ENCODE assay signal across 8 cellular contexts in the genomic region with DNA sequence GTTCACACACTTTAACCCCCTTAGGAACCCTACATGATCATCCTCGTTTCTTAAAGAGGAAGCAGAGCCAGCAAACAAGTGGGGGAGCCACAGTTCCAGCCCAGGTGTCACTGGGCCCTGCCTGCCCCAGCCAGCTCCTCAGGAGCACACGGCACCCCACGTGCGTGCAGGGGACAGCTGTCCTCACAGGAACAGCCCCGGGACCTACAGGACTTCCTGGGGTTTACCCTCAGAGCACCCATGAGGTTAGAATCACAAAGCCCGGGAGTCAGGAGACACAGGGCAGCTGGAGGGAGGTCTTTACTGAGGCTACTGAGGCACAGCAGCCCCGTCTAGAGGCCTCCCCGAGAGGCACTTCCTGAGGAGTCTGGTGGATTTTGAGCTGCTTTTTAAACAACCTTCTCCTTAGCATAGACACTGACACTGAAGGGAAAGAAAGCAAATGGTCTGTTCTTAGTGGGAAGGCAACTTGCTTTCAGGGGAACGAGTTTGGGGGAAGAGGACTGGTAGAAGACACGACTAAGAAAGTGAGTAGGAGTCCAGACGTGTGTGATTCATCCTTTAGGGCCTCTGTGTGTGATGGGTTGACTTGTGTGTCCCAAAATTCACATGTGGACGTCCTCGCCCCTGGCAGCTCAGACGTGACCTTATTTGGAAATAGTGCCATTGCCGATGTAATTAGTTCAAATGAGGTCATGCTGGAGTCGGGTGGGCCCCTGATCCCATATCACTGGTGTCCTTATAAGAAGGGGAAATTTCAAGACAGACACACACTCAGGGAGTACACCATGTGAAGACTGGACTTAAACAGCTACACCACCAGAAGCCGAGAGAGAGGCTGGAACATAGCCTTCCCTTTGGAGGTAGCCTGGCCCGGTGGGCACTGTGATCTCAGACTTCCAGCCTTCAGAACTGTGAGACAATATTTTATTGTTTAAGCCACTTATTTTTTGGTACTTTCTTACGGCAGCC.
DNase-seq lines count a peak whose midpoint lies in the region; ATAC-seq and TF ChIP-seq lines count a peak whose summit lies in the region.
"Not testable (repeated sequence)": the region's sequence is repeated elsewhere in the genome, so short reads cannot be mapped to it uniquely, and the experiment has no call there.

No MANE protein-coding gene starts in this region.

- not testable (repeated sequence) for H3K27me3 ChIP-seq in DND-41 (ENCODE audit: insufficient read depth, low read length, poor library complexity); Karpas-422 (ENCODE audit: low read length); mesenchymal stem cell (ENCODE audit: control insufficient read depth in 1 of 2, insufficient read depth in 1 of 2, low read length in 2 of 2)

- peak overlapping the region; percentile 31 for H2BK5ac ChIP-seq in mesenchymal stem cell (ENCODE audit: low read depth, low read length, poor library complexity, severe bottlenecking)

- H3K4me3 Mint-ChIP-seq in activated CD8-positive, alpha-beta T cell treated with anti-CD3 and anti-CD28 coated beads, Interleukin-2, amount 10 ng/mL, durations not matched to agents 7 days and 5 days: peak overlapping the region; percentile 74

- ATAC-seq in DND-41 (ENCODE audit: insufficient read depth, low read depth): peak; percentile 79
- ATAC-seq in GM19463 (IDR thresholded peaks at IDR 0.05; ENCODE audit: unreplicated experiment): peak; percentile 38
- peak; percentile 44 for ATAC-seq in HG02852 (IDR thresholded peaks at IDR 0.05; ENCODE audit: unreplicated experiment)
- ATAC-seq in activated CD8-positive, alpha-beta T cell treated with anti-CD3 and anti-CD28 coated beads, Interleukin-2, amount 10 ng/mL, durations not matched to agents 7 days and 5 days: peak; percentile 41

- not testable (repeated sequence) for H3K36me3 ChIP-seq in DND-41 (ENCODE audit: insufficient read depth, low read length); Karpas-422 (ENCODE audit: insufficient read depth, low read length); mesenchymal stem cell (ENCODE audit: control insufficient read depth in 1 of 2, insufficient read depth in 2 of 2, low read depth in 1 of 2, low read length in 2 of 2)

- not testable (repeated sequence) for H3K79me1 ChIP-seq in mesenchymal stem cell (replicated peaks; ENCODE audit: low read length, poor library complexity, severe bottlenecking)

- not testable (repeated sequence) for H3K36me3 Mint-ChIP-seq in activated CD8-positive, alpha-beta T cell treated with anti-CD3 and anti-CD28 coated beads, Interleukin-2, amount 10 ng/mL, durations not matched to agents 7 days and 5 days (ENCODE audit: low read depth)

- H2AFZ ChIP-seq in DND-41 (ENCODE audit: low read depth, low read length); Karpas-422 (ENCODE audit: low read length); mesenchymal stem cell (ENCODE audit: low read depth, low read length): not testable (repeated sequence)

- not testable (repeated sequence) for H3K9me2 ChIP-seq in Karpas-422 (replicated peaks; ENCODE audit: insufficient read depth, low read length)

- not testable (repeated sequence) for H4K8ac ChIP-seq in mesenchymal stem cell (ENCODE audit: low read length)

- H3K79me2 ChIP-seq in DND-41 (ENCODE audit: insufficient read depth, low read length) (peaks cover 29% of the 10 kb centered on the region), Karpas-422 (ENCODE audit: low read length) (peaks cover 65% of the 10 kb centered on the region)

- not testable (repeated sequence) for H3K4me2 ChIP-seq in DND-41 (ENCODE audit: insufficient read depth, low read length)
- H3K4me2 ChIP-seq in Karpas-422 (ENCODE audit: low read depth, low read length, poor library complexity, severe bottlenecking): peak overlapping the region; percentile 65
- H3K4me2 ChIP-seq in mesenchymal stem cell (ENCODE audit: low read length, poor library complexity, severe bottlenecking): peak overlapping the region; percentile 23

- not testable (repeated sequence) for H3K9ac ChIP-seq in DND-41 (ENCODE audit: low read depth, low read length)
- peak overlapping the region; percentile 70 for H3K9ac ChIP-seq in Karpas-422 (ENCODE audit: low read length)
- peak overlapping the region; percentile 74 for H3K9ac ChIP-seq in mesenchymal stem cell (ENCODE audit: low read length)

- not testable (repeated sequence) for H3K4me1 ChIP-seq in DND-41 (ENCODE audit: insufficient read depth, low read length); mesenchymal stem cell (ENCODE audit: control insufficient read depth, insufficient read depth, low read depth, low read length)
- peaks cover 71% of the 10 kb centered on the region for H3K4me1 ChIP-seq in Karpas-422 (ENCODE audit: low read length)

- peaks cover 47% of the 10 kb centered on the region for H3K4me1 Mint-ChIP-seq in activated CD8-positive, alpha-beta T cell treated with anti-CD3 and anti-CD28 coated beads, Interleukin-2, amount 10 ng/mL, durations not matched to agents 7 days and 5 days (ENCODE audit: low read depth)

- peak overlapping the region; percentile 25 for H4K91ac ChIP-seq in mesenchymal stem cell (ENCODE audit: low read length)

- not testable (repeated sequence) for H3K4me3 ChIP-seq in DND-41 (ENCODE audit: low read depth in 1 of 2, low read length in 2 of 2); choroid plexus epithelial cell (ENCODE audit: low read depth, low read length); mesenchymal stem cell (ENCODE audit: insufficient read depth in 1 of 2, low read depth in 1 of 2, low read length in 2 of 2)
- peak overlapping the region; percentile 43; the same call in 1 of the 2 replicates for H3K4me3 ChIP-seq in Karpas-422 (ENCODE audit: low read length)

- H3K9me3 ChIP-seq in DND-41 (ENCODE audit: insufficient read depth, low read length, severe bottlenecking); Karpas-422 (ENCODE audit: low read length); mesenchymal stem cell (ENCODE audit: control insufficient read depth, low read length): not testable (repeated sequence)

- H3K27ac Mint-ChIP-seq in activated CD8-positive, alpha-beta T cell treated with anti-CD3 and anti-CD28 coated beads, Interleukin-2, amount 10 ng/mL, durations not matched to agents 7 days and 5 days: peak overlapping the region; percentile 98

- not testable (repeated sequence) for H2AK5ac ChIP-seq in mesenchymal stem cell (ENCODE audit: low read length, severe bottlenecking)

- H3K4ac ChIP-seq in mesenchymal stem cell (ENCODE audit: low read depth in 1 of 2, low read length in 2 of 2): peak overlapping the region in 1 of 2 experiments; percentile 24

- peak; percentile 61 for DNase-seq in DND-41
- DNase-seq in Karpas-422: peak; percentile 85
- peak; percentile 29 for DNase-seq in activated CD8-positive, alpha-beta T cell treated with anti-CD3 and anti-CD28 coated beads, Interleukin-2, amount 10 ng/mL, durations not matched to agents 7 days and 5 days
- peak; percentile 55 for DNase-seq in choroid plexus epithelial cell (ENCODE audit: low read depth)
- peak; percentile 56 for DNase-seq in mesenchymal stem cell
- DNase-seq in stimulated activated CD4-positive, alpha-beta T cell treated with anti-CD3 and anti-CD28 coated beads, Interleukin-4, amount 100 ng/mL, for 4 hours: peak; percentile 39 to 71

- H4K20me1 ChIP-seq in DND-41 (ENCODE audit: insufficient read depth, low read length); Karpas-422 (ENCODE audit: insufficient read depth, low read depth, low read length): not testable (repeated sequence)

- not testable (repeated sequence) for H3K14ac ChIP-seq in mesenchymal stem cell (ENCODE audit: low read length in 2 of 2)

- not testable (repeated sequence) for H3K23ac ChIP-seq in mesenchymal stem cell (ENCODE audit: low read length in 2 of 2)

- POLR2A ChIA-PET in activated CD8-positive, alpha-beta T cell treated with anti-CD3 and anti-CD28 coated beads, Interleukin-2, amount 10 ng/mL, durations not matched to agents 7 days and 5 days (lab: Charles Lee): not testable (repeated sequence)

- not testable (repeated sequence) for H3K27ac ChIP-seq in DND-41 (ENCODE audit: low read length)
- H3K27ac ChIP-seq in Karpas-422 (ENCODE audit: low read length): peak overlapping the region; percentile 93
- peak overlapping the region; percentile 47 for H3K27ac ChIP-seq in mesenchymal stem cell (ENCODE audit: low read length, poor library complexity, severe bottlenecking)

- CTCF ChIA-PET in activated CD8-positive, alpha-beta T cell treated with anti-CD3 and anti-CD28 coated beads, Interleukin-2, amount 10 ng/mL, durations not matched to agents 7 days and 5 days (lab: Charles Lee): not testable (repeated sequence)

- not testable (repeated sequence) for H3K27me3 Mint-ChIP-seq in activated CD8-positive, alpha-beta T cell treated with anti-CD3 and anti-CD28 coated beads, Interleukin-2, amount 10 ng/mL, durations not matched to agents 7 days and 5 days (ENCODE audit: low read depth)

- not testable (repeated sequence) for TF ChIP-seq CTCF in DND-41 (IDR thresholded peaks at IDR 0.05; ENCODE audit: borderline replicate concordance, extremely low read depth, low read length, poor library complexity, severe bottlenecking)
- peak; percentile 38 for TF ChIP-seq CTCF in choroid plexus epithelial cell (conservative IDR thresholded peaks at IDR 0.05; ENCODE audit: low read depth, low read length)

- H2BK12ac ChIP-seq in mesenchymal stem cell (ENCODE audit: low read length in 2 of 2): peak overlapping the region in 1 of 2 experiments; percentile 54

- H2BK120ac ChIP-seq in mesenchymal stem cell (ENCODE audit: low read depth, low read length): peak overlapping the region; percentile 27

- not testable (repeated sequence) for H2BK15ac ChIP-seq in mesenchymal stem cell (ENCODE audit: low read depth, poor library complexity, severe bottlenecking)

- WGBS in mesenchymal stem cell: 42% methylated on average over 8 of the region's 19 CpGs

- H3K9me3 Mint-ChIP-seq in activated CD8-positive, alpha-beta T cell treated with anti-CD3 and anti-CD28 coated beads, Interleukin-2, amount 10 ng/mL, durations not matched to agents 7 days and 5 days (ENCODE audit: insufficient read depth): not testable (repeated sequence)

- peak overlapping the region; percentile 83 to 93 for H3K18ac ChIP-seq in mesenchymal stem cell (ENCODE audit: low read depth in 1 of 2, low read length in 2 of 2)

Comparison
In these comparisons a context has a peak if more than half of its experiments do, and no peak if none do; other contexts are left out.
1. DNase-seq: peak in every context shown above with its lines; median percentile 85 in Karpas-422; 61 in DND-41; 56 in mesenchymal stem cell; 55 in choroid plexus epithelial cell; 55 in stimulated activated CD4-positive, alpha-beta T cell treated with anti-CD3 and anti-CD28 coated beads, Interleukin-4, amount 100 ng/mL, for 4 hours; 29 in activated CD8-positive, alpha-beta T cell treated with anti-CD3 and anti-CD28 coated beads, Interleukin-2, amount 10 ng/mL, durations not matched to agents 7 days and 5 days.